ENCODE assay signal across 8 cellular contexts in genomic region chr5:133610489-133611356, GRCh38. TPM values are rescaled to one million over a fixed set of nuclear protein-coding genes. Genes with fewer than 3 reads are reported as not detected.
DNase-seq lines count a peak whose midpoint lies in the region; ATAC-seq and TF ChIP-seq lines count a peak whose summit lies in the region.

No MANE protein-coding gene starts in this region.

- peaks cover 14% of the 10 kb centered on the region for H3K4me1 Mint-ChIP-seq in CD8-positive, alpha-beta T cell (ENCODE audit: low read depth)

- POLR2A ChIA-PET in CD8-positive, alpha-beta T cell (lab: Charles Lee): no interaction called here
- POLR2A ChIA-PET in HEK293T (lab: Yijun Ruan, JAX): no interaction called here

- H3K9me3 ChIP-seq in CD8-positive, alpha-beta T cell (ENCODE audit: low read length): no peaks in the 10 kb centered on the region
- H3K9me3 ChIP-seq in SJSA1 (replicated peaks): no peaks in the 10 kb centered on the region

- DNase-seq in CD8-positive, alpha-beta T cell: peak in 2 of 7 experiments; percentile 18 to 32
- DNase-seq in HEK293T (ENCODE audit: extremely low spot score): peak; percentile 81
- peak; percentile 44 to 68 for DNase-seq in SJSA1 (ENCODE audit: low read depth in 1 of 2, low spot score in 2 of 2)
- peak; percentile 41 for DNase-seq in choroid plexus epithelial cell (ENCODE audit: low read depth)
- peak; percentile 64 for DNase-seq in kidney tubule cell (ENCODE audit: low spot score)
- peak; percentile 22 to 37 for DNase-seq in stimulated activated CD4-positive, alpha-beta T cell treated with anti-CD3 and anti-CD28 coated beads, Interleukin-4, amount 100 ng/mL, for 48 hours (ENCODE audit: low read depth in 2 of 2)
- no peak for DNase-seq in T-helper 9 cell

- H3K27me3 ChIP-seq in CD8-positive, alpha-beta T cell (ENCODE audit: insufficient read depth, low read length): peaks cover 17% of the 10 kb centered on the region
- H3K27me3 ChIP-seq in SJSA1 (replicated peaks): peaks cover 79% of the 10 kb centered on the region

- peak overlapping the region; percentile 72 for H3K4me3 Mint-ChIP-seq in CD8-positive, alpha-beta T cell

- peaks cover 57% of the 10 kb centered on the region for H3K27me3 Mint-ChIP-seq in CD8-positive, alpha-beta T cell (ENCODE audit: low read depth)

- no peaks in the 10 kb centered on the region for H3K9me3 Mint-ChIP-seq in CD8-positive, alpha-beta T cell

- no peak overlapping the region for H3K27ac ChIP-seq in CD8-positive, alpha-beta T cell (ENCODE audit: low read depth, low read length)
- H3K27ac ChIP-seq in SJSA1: no peak overlapping the region

- no peak overlapping the region for H3K27ac Mint-ChIP-seq in CD8-positive, alpha-beta T cell

- no peaks in the 10 kb centered on the region for H3K36me3 Mint-ChIP-seq in CD8-positive, alpha-beta T cell

- peak overlapping the region; percentile 54 for H3K4me3 ChIP-seq in CD8-positive, alpha-beta T cell (ENCODE audit: low read depth, low read length)
- H3K4me3 ChIP-seq in SJSA1 (no peak overlapping the region), choroid plexus epithelial cell (ENCODE audit: low read depth, low read length) (no peak overlapping the region)

- intact Hi-C loops in CD8-positive, alpha-beta T cell (cut with DNase I, micrococcal nuclease): loop anchor here in 1 of 2 experiments (2.0 to 5.0 kb wide), 3 partner anchors 58 to 186 kb away; no protein-coding TSS in a partner anchor

- CTCF ChIA-PET in CD8-positive, alpha-beta T cell (lab: Charles Lee): interaction anchor here (1.4 to 1.8 kb wide), 3 partner anchors 9 to 187 kb away, joined by 3 to 5 read pairs (median 5); no protein-coding TSS in a partner anchor
- CTCF ChIA-PET in HEK293T (lab: Yijun Ruan, JAX): interaction anchor here (1.0 to 1.5 kb wide), 3 partner anchors 150 to 386 kb away, joined by 3 to 5 read pairs (median 3); no protein-coding TSS in a partner anchor

- no peaks in the 10 kb centered on the region for H3K36me3 ChIP-seq in CD8-positive, alpha-beta T cell (ENCODE audit: insufficient read depth, low read length)
- H3K36me3 ChIP-seq in SJSA1: no peaks in the 10 kb centered on the region

- no peak for TF ChIP-seq CTCF in CD8-positive, alpha-beta T cell (IDR thresholded peaks at IDR 0.05)
- TF ChIP-seq CTCF in choroid plexus epithelial cell (conservative IDR thresholded peaks at IDR 0.05; ENCODE audit: low read depth, low read length): peak; percentile 60

- H3K4me1 ChIP-seq in CD8-positive, alpha-beta T cell (ENCODE audit: insufficient read depth, low read length): peaks cover 5% of the 10 kb centered on the region
- peaks cover 10% of the 10 kb centered on the region for H3K4me1 ChIP-seq in SJSA1 (replicated peaks)

- ATAC-seq in CD8-positive, alpha-beta T cell: peak; percentile 38
- no peak for ATAC-seq in GM18517 (IDR thresholded peaks at IDR 0.05; ENCODE audit: unreplicated experiment)

TF ChIP-seq in HEK293T, 16 proteins besides CTCF, POLR2A, EP300 and RAD21:
- TF ChIP-seq PKNOX1 (IDR thresholded peaks at IDR 0.05) (peak; percentile 81), NFRKB (IDR thresholded peaks at IDR 0.05) (no peak)
TF ChIP-seq in HEK293T: peak in this region for 1.

RNA-seq across cellular contexts. Expression of gene FSTL4, which starts 1.6 kb away (rescaled TPM):
- total RNA-seq in CD8-positive, alpha-beta T cell: under 1 TPM; 0.65 to 0.75 TPM
- 2.1 and 3.6 TPM in 2 replicates for total RNA-seq in SJSA1 (2014; rRNA removed; shearing (Covaris generic))
